ENCODE assay signal across 9 cellular contexts in the genomic region with DNA sequence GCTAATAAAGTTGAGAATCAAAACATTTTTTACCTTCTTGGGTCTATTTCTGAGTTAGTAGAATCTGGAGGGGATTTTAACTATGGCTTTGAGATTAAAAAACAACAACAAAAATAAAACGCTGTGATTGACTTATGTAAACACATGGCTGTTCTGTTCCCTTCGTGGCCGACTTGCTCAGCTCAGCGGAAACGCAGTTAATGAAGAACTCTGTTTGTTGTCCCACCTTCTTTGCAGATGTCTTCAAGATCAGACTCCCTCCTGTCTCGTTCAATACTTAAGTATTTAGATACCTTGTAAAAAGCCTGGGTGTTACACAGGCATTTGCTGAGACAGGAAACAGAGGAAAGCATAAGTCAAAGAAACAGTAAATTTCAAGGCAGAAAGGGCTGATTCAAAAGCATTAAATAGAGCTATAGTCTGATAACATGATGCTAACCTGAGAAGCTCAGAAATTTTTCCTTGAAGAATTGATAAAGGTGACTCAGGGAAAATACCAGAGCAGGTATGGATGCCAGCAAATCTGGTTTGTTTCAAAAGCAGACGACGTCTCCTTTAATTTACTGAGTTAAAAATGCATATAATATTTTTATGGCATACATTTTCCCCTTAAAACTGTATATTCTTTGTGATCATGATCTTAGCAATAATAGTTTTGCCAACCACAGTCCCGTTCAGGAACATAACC. TPM values are rescaled to one million over a fixed set of nuclear protein-coding genes. Genes with fewer than 3 reads are reported as not detected.
DNase-seq lines count a peak whose midpoint lies in the region; ATAC-seq and TF ChIP-seq lines count a peak whose summit lies in the region.
"Had no signal": no experiment of that assay in that cellular context is flagged by ENCODE, and none has a peak within 500 bp of the region (broad histone marks: within the 10 kb centered on the region; RNA-seq: fewer than 3 reads in every experiment).

No MANE protein-coding gene starts in this region.

- H3K9ac ChIP-seq in BLaER1, result peak overlapping the region; percentile 53; the same call in 1 of the 2 replicates
- H3K9ac ChIP-seq in HCT116 (ENCODE audit: low read length), result no peak overlapping the region

- no peaks in the 10 kb centered on the region for H3K36me3 Mint-ChIP-seq in T-helper 17 cell (ENCODE audit: low read depth)

- TF ChIP-seq CTCF in HCT116 (IDR thresholded peaks at IDR 0.05 in 2 of 3, conservative IDR thresholded peaks at IDR 0.05 in 1 of 3; ENCODE audit: borderline replicate concordance in 1 of 3, insufficient read depth in 1 of 3, low read depth in 2 of 3, low read length in 2 of 3), result no peak
- TF ChIP-seq CTCF in tibial artery (IDR thresholded peaks at IDR 0.05), result no peak

- peak overlapping the region; percentile 70 for H3K27ac Mint-ChIP-seq in T-helper 17 cell

- no peak for TF ChIP-seq RAD21 in HCT116 (IDR thresholded peaks at IDR 0.05; ENCODE audit: low read depth)

- H3K4me1 ChIP-seq in BLaER1, result peaks cover 46% of the 10 kb centered on the region
- no peaks in the 10 kb centered on the region for H3K4me1 ChIP-seq in HCT116 (ENCODE audit: control insufficient read depth in 1 of 2, insufficient read depth in 2 of 2, low read length in 2 of 2)
- H3K4me1 ChIP-seq in tibial artery, result peaks cover 0 to 29% (median 9%) of the 10 kb centered on the region in 4 donors

- no TSS peak for BruUV-seq in HCT116 (replicated peaks; lab: Mats Ljungman, UMichigan)

- H4K20me1 ChIP-seq in BLaER1 (no peaks in the 10 kb centered on the region), HCT116 (ENCODE audit: insufficient read depth) (no peaks in the 10 kb centered on the region)

- H3K27ac ChIP-seq in BLaER1 (peak overlapping the region; percentile 71), HCT116 (ENCODE audit: low read depth, low read length) (no peak overlapping the region), tibial artery (no peak overlapping the region)

- H3K4me2 ChIP-seq in BLaER1, result peak overlapping the region; percentile 63
- no peak overlapping the region for H3K4me2 ChIP-seq in HCT116 (ENCODE audit: low read length)

- H3K4me3 ChIP-seq in BLaER1 (no peak overlapping the region), HCT116 (replicated peaks in 1 of 2; ENCODE audit: low read depth in 1 of 2, low read length in 2 of 2) (no peak overlapping the region), tibial artery (no peak overlapping the region)

- CTCF ChIA-PET in HCT116 (lab: Charles Lee), result no interaction called here

- peak overlapping the region; percentile 45 for H2AFZ ChIP-seq in HCT116 (ENCODE audit: low read depth, low read length, poor library complexity, severe bottlenecking)

- peaks cover 8% of the 10 kb centered on the region for H3K4me1 Mint-ChIP-seq in T-helper 17 cell

- no peaks in the 10 kb centered on the region for H3K79me2 ChIP-seq in HCT116 (ENCODE audit: insufficient read depth, low read length)

- no peaks in the 10 kb centered on the region for H3K27me3 Mint-ChIP-seq in T-helper 17 cell

- ATAC-seq in HCT116 (no peak), T-helper 17 cell (no peak), HG03469 (IDR thresholded peaks at IDR 0.05; ENCODE audit: unreplicated experiment) (no peak)

- POLR2A ChIA-PET in HCT116 (lab: Charles Lee), result interaction anchor here (0.6 kb wide), 1 partner anchor 17 kb away, joined by 3 read pairs; no protein-coding TSS in a partner anchor

- intact Hi-C loops in HCT116 (cut with micrococcal nuclease), result no loop called here
- intact Hi-C loops in tibial artery (cut with DNase I; ENCODE audit: low total_unique reads), result no loop called here

- H3K27me3 ChIP-seq in BLaER1 (no peaks in the 10 kb centered on the region), HCT116 (ENCODE audit: insufficient read depth, low read length) (no peaks in the 10 kb centered on the region), tibial artery (no peaks in the 10 kb centered on the region)

- no peak for DNase-seq in HCT116 (ENCODE audit: low read depth, low spot score)
- no peak for DNase-seq in T-helper 17 cell
- DNase-seq in iPS-NIHi11 (ENCODE audit: low spot score), result peak; percentile 32
- DNase-seq in activated CD4-positive, CD25-positive, alpha-beta regulatory T cell treated with anti-CD3 and anti-CD28 coated beads, Interleukin-2, amount 50 U/mL, for 72 hours, result no peak
- no peak for DNase-seq in SW 1271 (lab: John Stamatoyannopoulos, UW)
- DNase-seq in tibial artery, result no peak
- DNase-seq: occipital lobe had no signal

- peaks cover under 1% of the 10 kb centered on the region; the same call in 1 of the 2 replicates for H3K9me3 ChIP-seq in BLaER1
- H3K9me3 ChIP-seq in HCT116 (ENCODE audit: control insufficient read depth in 1 of 2, insufficient read depth in 1 of 2, low read depth in 1 of 2, low read length in 2 of 2), result no peaks in the 10 kb centered on the region
- H3K9me3 ChIP-seq in T-helper 17 cell (ENCODE audit: control insufficient read depth, low read length, poor library complexity, severe bottlenecking), result no peaks in the 10 kb centered on the region
- no peaks in the 10 kb centered on the region for H3K9me3 ChIP-seq in tibial artery

- RAD21 ChIA-PET in HCT116 (lab: Charles Lee; ENCODE audit: low non-redundant PET in 1 of 2, low total read pairs in 2 of 2, uncharacterized antibody in 2 of 2, unreplicated experiment in 2 of 2), result no interaction called here

- H3K36me3 ChIP-seq in BLaER1, result no peaks in the 10 kb centered on the region
- no peaks in the 10 kb centered on the region for H3K36me3 ChIP-seq in HCT116 (ENCODE audit: control insufficient read depth in 1 of 2, insufficient read depth in 2 of 2, low read length in 2 of 2)
- H3K36me3 ChIP-seq in tibial artery, result no peaks in the 10 kb centered on the region

- no peaks in the 10 kb centered on the region for H3K9me2 ChIP-seq in HCT116 (ENCODE audit: insufficient read depth)

- H3K4me3 Mint-ChIP-seq in T-helper 17 cell, result no peak overlapping the region

- no peak for TF ChIP-seq POLR2A in HCT116 (IDR thresholded peaks at IDR 0.05; ENCODE audit: borderline replicate concordance, extremely low read depth, insufficient read depth, insufficient read length)

TF ChIP-seq in HCT116, 20 proteins besides CTCF, POLR2A, EP300 and RAD21:
- TF ChIP-seq, protein P1, sequence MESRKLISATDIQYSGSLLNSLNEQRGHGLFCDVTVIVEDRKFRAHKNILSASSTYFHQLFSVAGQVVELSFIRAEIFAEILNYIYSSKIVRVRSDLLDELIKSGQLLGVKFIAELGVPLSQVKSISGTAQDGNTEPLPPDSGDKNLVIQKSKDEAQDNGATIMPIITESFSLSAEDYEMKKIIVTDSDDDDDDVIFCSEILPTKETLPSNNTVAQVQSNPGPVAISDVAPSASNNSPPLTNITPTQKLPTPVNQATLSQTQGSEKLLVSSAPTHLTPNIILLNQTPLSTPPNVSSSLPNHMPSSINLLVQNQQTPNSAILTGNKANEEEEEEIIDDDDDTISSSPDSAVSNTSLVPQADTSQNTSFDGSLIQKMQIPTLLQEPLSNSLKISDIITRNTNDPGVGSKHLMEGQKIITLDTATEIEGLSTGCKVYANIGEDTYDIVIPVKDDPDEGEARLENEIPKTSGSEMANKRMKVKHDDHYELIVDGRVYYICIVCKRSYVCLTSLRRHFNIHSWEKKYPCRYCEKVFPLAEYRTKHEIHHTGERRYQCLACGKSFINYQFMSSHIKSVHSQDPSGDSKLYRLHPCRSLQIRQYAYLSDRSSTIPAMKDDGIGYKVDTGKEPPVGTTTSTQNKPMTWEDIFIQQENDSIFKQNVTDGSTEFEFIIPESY (IDR thresholded peaks at IDR 0.05; ENCODE audit: extremely low read depth, insufficient replicate concordance, low read length), result no peak

RNA-seq across cellular contexts. Expression of a gene that starts 21.7 kb away (rescaled TPM):
- 20.6 TPM for total RNA-seq in HCT116 (2021; ENCODE audit: unreplicated experiment)
- polyA plus RNA-seq in HCT116 (2012), result 7.4 and 8.9 TPM in 2 replicates
- 10 to 100 TPM; 27.2 to 28.4 TPM for total RNA-seq in T-helper 17 cell

RNA-seq across cellular contexts. Expression of a gene that starts 23.2 kb away (rescaled TPM):
- total RNA-seq in HCT116 (2021; ENCODE audit: unreplicated experiment), result 79.1 TPM
- polyA plus RNA-seq in HCT116 (2012), result 29.1 and 52.5 TPM in 2 replicates
- total RNA-seq in T-helper 17 cell, result 100 to 1,000 TPM; 108 TPM
